ENCODE assay signal across 7 cellular contexts in the genomic region with DNA sequence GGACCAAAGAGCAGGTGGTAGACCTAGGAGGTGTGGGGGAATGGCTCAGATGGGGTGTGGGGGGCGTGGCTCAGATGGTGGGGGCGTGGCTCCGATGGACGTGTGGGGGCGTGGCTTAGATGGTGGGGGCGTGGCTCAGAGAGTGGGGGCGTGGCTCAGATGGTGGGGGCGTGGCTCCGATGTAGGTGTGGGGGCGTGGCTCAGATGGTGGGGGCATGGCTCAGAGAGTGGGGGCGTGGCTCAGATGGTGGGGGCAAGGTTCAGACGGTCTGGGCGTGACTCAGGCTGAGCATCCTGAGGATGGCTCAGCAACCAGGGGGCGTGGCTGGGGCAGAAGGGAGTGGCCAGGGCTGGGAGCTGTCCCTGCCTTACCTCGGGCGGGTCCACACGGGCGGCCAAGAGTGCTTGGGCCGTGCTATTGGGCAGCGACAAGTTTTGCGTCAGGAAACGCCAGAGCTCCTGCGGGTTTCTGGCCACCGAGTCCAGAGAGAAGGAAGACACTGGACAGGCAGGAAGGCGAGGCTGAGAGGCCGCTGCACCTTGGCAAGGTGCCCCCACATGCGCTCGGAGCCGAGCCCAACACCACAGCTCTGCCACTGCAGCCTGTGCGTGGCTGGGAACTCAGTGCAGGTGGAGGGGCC. TPM values are rescaled to one million over a fixed set of nuclear protein-coding genes. Genes with fewer than 3 reads are reported as not detected.
A peak's percentile ranks its signal among the peaks of the same experiment; 100 is the strongest.
DNase-seq lines count a peak whose midpoint lies in the region; ATAC-seq and TF ChIP-seq lines count a peak whose summit lies in the region.
"Had no signal": no experiment of that assay in that cellular context is flagged by ENCODE, and none has a peak within 500 bp of the region (broad histone marks: within the 10 kb centered on the region; RNA-seq: fewer than 3 reads in every experiment).

No MANE protein-coding gene starts in this region.

- no peak for TF ChIP-seq CTCF in GM13977 (IDR thresholded peaks at IDR 0.05; ENCODE audit: extremely low read depth, insufficient read depth, missing control alignments)
- no peak for TF ChIP-seq CTCF in RWPE1 (conservative IDR thresholded peaks at IDR 0.05; ENCODE audit: low read depth)
- TF ChIP-seq CTCF in brain microvascular endothelial cell (IDR thresholded peaks at IDR 0.05; ENCODE audit: low read depth, low read length, missing control alignments) = no peak
- TF ChIP-seq CTCF in osteoblast (IDR thresholded peaks at IDR 0.05; ENCODE audit: extremely low read depth, low read depth, low read length) = no peak

- CTCF ChIA-PET in RWPE1 (lab: Yijun Ruan, JAX) = interaction anchor here (0.6 to 6.1 kb wide), 3 partner anchors 13 to 63 kb away, joined by 3 to 36 read pairs (median 7); no protein-coding TSS in a partner anchor

- peak; percentile 78 for DNase-seq in GM13977 (ENCODE audit: low spot score)
- peak; percentile 95 for DNase-seq in RWPE1 (ENCODE audit: low spot score)
- DNase-seq in brain microvascular endothelial cell = peak; percentile 47
- DNase-seq in osteoblast (ENCODE audit: insufficient read length, low spot score, missing footprints) = peak; percentile 97
- DNase-seq in NCI-H2081 (lab: John Stamatoyannopoulos, UW) = no peak

- H3K36me3 ChIP-seq in brain microvascular endothelial cell (replicated peaks) (peaks cover 8% of the 10 kb centered on the region), osteoblast (ENCODE audit: insufficient read depth, low read length) (no peaks in the 10 kb centered on the region)
- H3K36me3 ChIP-seq: SJSA1 had no signal

- H3K27me3 ChIP-seq in brain microvascular endothelial cell (replicated peaks) = no peaks in the 10 kb centered on the region
- H3K27me3 ChIP-seq in osteoblast (ENCODE audit: insufficient read depth, low read length) = no peaks in the 10 kb centered on the region

- no peaks in the 10 kb centered on the region for H3K9me3 ChIP-seq in osteoblast (ENCODE audit: low read depth, low read length)
- H3K9me3 ChIP-seq: SJSA1 had no signal

- in situ Hi-C loops in GM13977 (cut with MboI; ENCODE audit: low pct_unique_long_range_greater_than_20kb, low sequenced_read_pairs, unreplicated experiment) = no loop called here
- in situ Hi-C loops in brain microvascular endothelial cell (cut with HindIII; ENCODE audit: low pct_ligation_motif_present, low sequenced_read_pairs) = no loop called here

- H4K20me1 ChIP-seq in osteoblast (ENCODE audit: insufficient read depth, low read length) = peaks cover 11% of the 10 kb centered on the region

- no peak for ATAC-seq in GM21825 (IDR thresholded peaks at IDR 0.05; ENCODE audit: unreplicated experiment)

- no peak overlapping the region for H2AFZ ChIP-seq in osteoblast (ENCODE audit: low read length)

- no peak overlapping the region for H3K4me2 ChIP-seq in osteoblast (ENCODE audit: insufficient read depth, low read length)

- no peak overlapping the region for H3K4me3 ChIP-seq in brain microvascular endothelial cell (ENCODE audit: low read depth, low read length)
- H3K4me3 ChIP-seq in osteoblast (ENCODE audit: insufficient read depth, low read length) = no peak overlapping the region
- H3K4me3 ChIP-seq: SJSA1 had no signal

- H3K27ac ChIP-seq in RWPE1 (peak overlapping the region; percentile 81), brain microvascular endothelial cell (no peak overlapping the region), osteoblast (ENCODE audit: low read depth, low read length) (no peak overlapping the region)
- H3K27ac ChIP-seq: SJSA1 had no signal

- H3K4me1 ChIP-seq in osteoblast (ENCODE audit: insufficient read depth, low read length) = peaks cover 1% of the 10 kb centered on the region
- H3K4me1 ChIP-seq: SJSA1 had no signal

- POLR2A ChIA-PET in RWPE1 (lab: Yijun Ruan, JAX; ENCODE audit: low non-redundant PET) = interaction anchor here (0.6 kb wide), 1 partner anchor 205 kb away, joined by 3 read pairs; no protein-coding TSS in a partner anchor

- no peaks in the 10 kb centered on the region for H3K79me2 ChIP-seq in osteoblast (ENCODE audit: insufficient read depth, low read length)

RNA-seq across cellular contexts. Expression of gene ABCA2, which starts 5.9 kb away (rescaled TPM):
- 19.4 and 20.3 TPM in 2 replicates for total RNA-seq in osteoblast

RNA-seq across cellular contexts. Expression of gene FUT7, which starts 9.8 kb away (rescaled TPM):
- total RNA-seq in osteoblast = not detected in 2 replicates
- total RNA-seq: SJSA1 had no signal

RNA-seq across cellular contexts. Expression of gene NPDC1, which starts 23.9 kb away (rescaled TPM):
- 10.0 and 10.1 TPM in 2 replicates for total RNA-seq in osteoblast
- total RNA-seq: SJSA1 had no signal

RNA-seq across cellular contexts. Expression of gene CLIC3, which starts 25.7 kb away (rescaled TPM):
- total RNA-seq in osteoblast = 1.5 and 2.5 TPM in 2 replicates

RNA-seq across cellular contexts. Expression of gene PAXX, which starts 29.9 kb away (rescaled TPM):
- total RNA-seq in osteoblast = 13.3 and 16.6 TPM in 2 replicates

Comparison
In these comparisons a context has a peak if more than half of its experiments do, and no peak if none do; other contexts are left out.
1. DNase-seq: peak in GM13977 (single experiment), RWPE1 (single experiment), brain microvascular endothelial cell (single experiment) and osteoblast (single experiment); none in NCI-H2081 (0 of 2).